ENCODE assay signal across 11 cellular contexts in the genomic region with DNA sequence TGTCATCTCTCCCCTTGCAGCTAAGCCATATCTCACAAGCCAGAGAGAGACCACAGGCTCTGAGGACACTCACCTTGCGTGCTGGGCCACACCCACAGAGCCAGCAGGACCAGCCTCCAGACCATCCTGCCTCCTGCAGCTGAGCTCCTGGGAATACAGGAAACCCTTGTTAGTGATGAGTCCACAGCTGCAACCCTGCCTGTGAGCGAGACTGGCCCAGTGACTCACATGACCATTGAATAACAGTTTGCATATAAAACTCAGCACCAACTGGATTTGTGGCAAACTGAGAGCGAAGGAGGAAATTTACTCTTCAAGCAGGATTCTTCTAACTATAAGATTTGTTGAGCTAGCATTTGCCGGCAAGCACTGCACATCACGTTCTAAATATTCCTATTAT. TPM values are rescaled to one million over a fixed set of nuclear protein-coding genes. Genes with fewer than 3 reads are reported as not detected.
DNase-seq lines count a peak whose midpoint lies in the region; ATAC-seq and TF ChIP-seq lines count a peak whose summit lies in the region.
"Had no signal": no experiment of that assay in that cellular context is flagged by ENCODE, and none has a peak within 500 bp of the region (broad histone marks: within the 10 kb centered on the region; RNA-seq: fewer than 3 reads in every experiment).

No MANE protein-coding gene starts in this region.

- H3K9me3 Mint-ChIP-seq in activated CD4-positive, alpha-beta T cell treated with anti-CD3 and anti-CD28 coated beads for 36 hours (ENCODE audit: low read depth): peaks cover 4% of the 10 kb centered on the region
- H3K9me3 Mint-ChIP-seq: stimulated activated effector memory CD8-positive, alpha-beta T cell treated with anti-CD3 and anti-CD28 coated beads, Interleukin-12 subunit alpha, Interleukin-12 subunit beta, amount 100 ng/mL, for 72 hours had no signal

- no peak overlapping the region for H3K27ac Mint-ChIP-seq in activated CD4-positive, alpha-beta T cell treated with anti-CD3 and anti-CD28 coated beads for 36 hours
- H3K27ac Mint-ChIP-seq: activated naive CD8-positive, alpha-beta T cell treated with anti-CD3 and anti-CD28 coated beads, Interleukin-2, amount 50 U/mL, for 24 hours; stimulated activated effector memory CD8-positive, alpha-beta T cell treated with anti-CD3 and anti-CD28 coated beads, Interleukin-12 subunit alpha, Interleukin-12 subunit beta, amount 100 ng/mL, for 72 hours had no signal

- H3K36me3 ChIP-seq in psoas muscle (ENCODE audit: insufficient read depth in 1 of 2, low read depth in 1 of 2) (no peaks in the 10 kb centered on the region), colonic mucosa (no peaks in the 10 kb centered on the region)

- POLR2A ChIA-PET in activated CD4-positive, alpha-beta T cell treated with anti-CD3 and anti-CD28 coated beads for 36 hours (lab: Charles Lee): no interaction called here

- TF ChIP-seq CTCF in foreskin keratinocyte (conservative IDR thresholded peaks at IDR 0.05) (peak; percentile 38), psoas muscle (IDR thresholded peaks at IDR 0.05) (no peak), colonic mucosa (IDR thresholded peaks at IDR 0.05) (no peak)

- no peaks in the 10 kb centered on the region for H3K36me3 Mint-ChIP-seq in activated CD4-positive, alpha-beta T cell treated with anti-CD3 and anti-CD28 coated beads for 36 hours (ENCODE audit: low read depth)
- H3K36me3 Mint-ChIP-seq: stimulated activated effector memory CD8-positive, alpha-beta T cell treated with anti-CD3 and anti-CD28 coated beads, Interleukin-12 subunit alpha, Interleukin-12 subunit beta, amount 100 ng/mL, for 72 hours had no signal

- H3K27ac ChIP-seq in foreskin keratinocyte: peak overlapping the region; percentile 23
- H3K27ac ChIP-seq in psoas muscle: no peak overlapping the region
- no peak overlapping the region for H3K27ac ChIP-seq in colonic mucosa

- WGBS in psoas muscle, 3 donors: 40 to 46% (median 42%) methylated on average over 5 of the region's 5 CpGs

- peaks cover 18% of the 10 kb centered on the region for H3K4me1 Mint-ChIP-seq in activated CD4-positive, alpha-beta T cell treated with anti-CD3 and anti-CD28 coated beads for 36 hours

- H3K4me1 ChIP-seq in foreskin keratinocyte (peaks cover 9% of the 10 kb centered on the region), psoas muscle (peaks cover 3% of the 10 kb centered on the region), colonic mucosa (no peaks in the 10 kb centered on the region)

- ATAC-seq in SK-N-SH treated with all-trans-retinoic acid at 6 μM for 48 hours (peak; percentile 61), foreskin keratinocyte (peak; percentile 92), psoas muscle (peak in 2 of 4 donors; percentile 45 to 58), GM18498 (IDR thresholded peaks at IDR 0.05; ENCODE audit: unreplicated experiment) (no peak)
- no peak for ATAC-seq in activated CD4-positive, alpha-beta T cell treated with anti-CD3 and anti-CD28 coated beads for 36 hours
- ATAC-seq: activated naive CD8-positive, alpha-beta T cell treated with anti-CD3 and anti-CD28 coated beads, Interleukin-2, amount 50 U/mL, for 24 hours; GM12878; stimulated activated effector memory CD8-positive, alpha-beta T cell treated with anti-CD3 and anti-CD28 coated beads, Interleukin-12 subunit alpha, Interleukin-12 subunit beta, amount 100 ng/mL, for 72 hours had no signal

- H3K9ac ChIP-seq in colonic mucosa (ENCODE audit: low read depth in 2 of 2, low read length in 2 of 2): no peak overlapping the region

- intact Hi-C loops in psoas muscle (cut with DNase I): no loop called here
- intact Hi-C loops in activated CD4-positive, alpha-beta T cell treated with anti-CD3 and anti-CD28 coated beads for 36 hours (cut with DNase I, micrococcal nuclease): no loop called here
- intact Hi-C loops in colonic mucosa (cut with DNase I): no loop called here

- no peaks in the 10 kb centered on the region for H3K27me3 ChIP-seq in foreskin keratinocyte
- H3K27me3 ChIP-seq in psoas muscle (ENCODE audit: insufficient read depth in 3 of 3, low read length in 2 of 3): peaks cover 0 to 39% (median 8%) of the 10 kb centered on the region in 3 donors
- H3K27me3 ChIP-seq in colonic mucosa: peaks cover 8% of the 10 kb centered on the region

- CTCF ChIA-PET in activated CD4-positive, alpha-beta T cell treated with anti-CD3 and anti-CD28 coated beads for 36 hours (lab: Charles Lee): no interaction called here

- H3K9me3 ChIP-seq in psoas muscle (no peaks in the 10 kb centered on the region), colonic mucosa (no peaks in the 10 kb centered on the region)

- peaks cover 47% of the 10 kb centered on the region for H3K27me3 Mint-ChIP-seq in activated CD4-positive, alpha-beta T cell treated with anti-CD3 and anti-CD28 coated beads for 36 hours

- H3K4me3 ChIP-seq in psoas muscle (peak overlapping the region; percentile 25), colonic mucosa (no peak overlapping the region)
- H3K4me3 ChIP-seq: GM12878 had no signal

- H3K4me3 Mint-ChIP-seq in activated CD4-positive, alpha-beta T cell treated with anti-CD3 and anti-CD28 coated beads for 36 hours: no peak overlapping the region
- H3K4me3 Mint-ChIP-seq: activated naive CD8-positive, alpha-beta T cell treated with anti-CD3 and anti-CD28 coated beads, Interleukin-2, amount 50 U/mL, for 24 hours; stimulated activated effector memory CD8-positive, alpha-beta T cell treated with anti-CD3 and anti-CD28 coated beads, Interleukin-12 subunit alpha, Interleukin-12 subunit beta, amount 100 ng/mL, for 72 hours had no signal

- DNase-seq in GM03348 (ENCODE audit: low spot score): peak; percentile 89
- peak; percentile 78 to 90 for DNase-seq in foreskin keratinocyte
- DNase-seq in psoas muscle: no peak
- DNase-seq in NCI-H1105 treated with DMSO at 0.1 percent for 48 hours (lab: John Stamatoyannopoulos, UW): no peak
- DNase-seq in activated CD4-positive, alpha-beta T cell treated with anti-CD3 and anti-CD28 coated beads for 36 hours: no peak
- DNase-seq in colonic mucosa: no peak
- DNase-seq: activated naive CD8-positive, alpha-beta T cell treated with anti-CD3 and anti-CD28 coated beads, Interleukin-2, amount 50 U/mL, for 24 hours had no signal

TF ChIP-seq in SK-N-SH treated with all-trans-retinoic acid at 6 μM for 48 hours, 23 proteins besides CTCF, POLR2A, EP300 and RAD21:
- no peak for TF ChIP-seq ESRRG (CRISPR knock-in tag; IDR thresholded peaks at IDR 0.05)
- TF ChIP-seq PPARA (CRISPR knock-in tag; IDR thresholded peaks at IDR 0.05; ENCODE audit: borderline replicate concordance): no peak
- TF ChIP-seq ISL1 (CRISPR knock-in tag; IDR thresholded peaks at IDR 0.05): no peak
- TF ChIP-seq ZFP30 (CRISPR knock-in tag; IDR thresholded peaks at IDR 0.05): no peak
- no peak for TF ChIP-seq GLIS3 (CRISPR knock-in tag; IDR thresholded peaks at IDR 0.05)
- TF ChIP-seq, protein P1, sequence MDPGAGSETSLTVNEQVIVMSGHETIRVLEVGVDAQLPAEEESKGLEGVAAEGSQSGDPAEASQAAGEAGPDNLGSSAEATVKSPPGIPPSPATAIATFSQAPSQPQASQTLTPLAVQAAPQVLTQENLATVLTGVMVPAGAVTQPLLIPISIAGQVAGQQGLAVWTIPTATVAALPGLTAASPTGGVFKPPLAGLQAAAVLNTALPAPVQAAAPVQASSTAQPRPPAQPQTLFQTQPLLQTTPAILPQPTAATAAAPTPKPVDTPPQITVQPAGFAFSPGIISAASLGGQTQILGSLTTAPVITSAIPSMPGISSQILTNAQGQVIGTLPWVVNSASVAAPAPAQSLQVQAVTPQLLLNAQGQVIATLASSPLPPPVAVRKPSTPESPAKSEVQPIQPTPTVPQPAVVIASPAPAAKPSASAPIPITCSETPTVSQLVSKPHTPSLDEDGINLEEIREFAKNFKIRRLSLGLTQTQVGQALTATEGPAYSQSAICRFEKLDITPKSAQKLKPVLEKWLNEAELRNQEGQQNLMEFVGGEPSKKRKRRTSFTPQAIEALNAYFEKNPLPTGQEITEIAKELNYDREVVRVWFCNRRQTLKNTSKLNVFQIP (CRISPR knock-in tag; IDR thresholded peaks at IDR 0.05; ENCODE audit: borderline replicate concordance, low read depth): no peak
- TF ChIP-seq ZNF70 (CRISPR knock-in tag; IDR thresholded peaks at IDR 0.05): no peak
- TF ChIP-seq, protein P2, sequence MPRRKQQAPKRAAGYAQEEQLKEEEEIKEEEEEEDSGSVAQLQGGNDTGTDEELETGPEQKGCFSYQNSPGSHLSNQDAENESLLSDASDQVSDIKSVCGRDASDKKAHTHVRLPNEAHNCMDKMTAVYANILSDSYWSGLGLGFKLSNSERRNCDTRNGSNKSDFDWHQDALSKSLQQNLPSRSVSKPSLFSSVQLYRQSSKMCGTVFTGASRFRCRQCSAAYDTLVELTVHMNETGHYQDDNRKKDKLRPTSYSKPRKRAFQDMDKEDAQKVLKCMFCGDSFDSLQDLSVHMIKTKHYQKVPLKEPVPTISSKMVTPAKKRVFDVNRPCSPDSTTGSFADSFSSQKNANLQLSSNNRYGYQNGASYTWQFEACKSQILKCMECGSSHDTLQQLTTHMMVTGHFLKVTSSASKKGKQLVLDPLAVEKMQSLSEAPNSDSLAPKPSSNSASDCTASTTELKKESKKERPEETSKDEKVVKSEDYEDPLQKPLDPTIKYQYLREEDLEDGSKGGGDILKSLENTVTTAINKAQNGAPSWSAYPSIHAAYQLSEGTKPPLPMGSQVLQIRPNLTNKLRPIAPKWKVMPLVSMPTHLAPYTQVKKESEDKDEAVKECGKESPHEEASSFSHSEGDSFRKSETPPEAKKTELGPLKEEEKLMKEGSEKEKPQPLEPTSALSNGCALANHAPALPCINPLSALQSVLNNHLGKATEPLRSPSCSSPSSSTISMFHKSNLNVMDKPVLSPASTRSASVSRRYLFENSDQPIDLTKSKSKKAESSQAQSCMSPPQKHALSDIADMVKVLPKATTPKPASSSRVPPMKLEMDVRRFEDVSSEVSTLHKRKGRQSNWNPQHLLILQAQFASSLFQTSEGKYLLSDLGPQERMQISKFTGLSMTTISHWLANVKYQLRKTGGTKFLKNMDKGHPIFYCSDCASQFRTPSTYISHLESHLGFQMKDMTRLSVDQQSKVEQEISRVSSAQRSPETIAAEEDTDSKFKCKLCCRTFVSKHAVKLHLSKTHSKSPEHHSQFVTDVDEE (CRISPR knock-in tag; IDR thresholded peaks at IDR 0.05): no peak
- TF ChIP-seq ZNF8 (CRISPR knock-in tag; IDR thresholded peaks at IDR 0.05): no peak

RNA-seq across cellular contexts. Expression of a gene that starts 3.0 kb away (rescaled TPM):
- total RNA-seq in foreskin keratinocyte (345 and 346 TPM in 2 replicates), psoas muscle (1 to 10 TPM; 1.6 to 9.4 (median 4.0) TPM), colonic mucosa (1 to 10 TPM; 1.9 to 5.3 TPM)
- polyA plus RNA-seq in foreskin keratinocyte (85.3 and 98.3 TPM in 2 replicates), psoas muscle (1 to 10 TPM in 1 of 3 donors, under 1 TPM in 2; 0.49 to 1.3 (median 0.62) TPM)
- not detected for total RNA-seq in activated CD4-positive, alpha-beta T cell treated with anti-CD3 and anti-CD28 coated beads for 36 hours

Comparison
In these comparisons a context has a peak if more than half of its experiments do, and no peak if none do; other contexts are left out.
1. DNase-seq: peak in GM03348 (single experiment) and foreskin keratinocyte (2 of 2); none in psoas muscle (0 of 2), NCI-H1105 treated with DMSO at 0.1 percent for 48 hours (single experiment), activated CD4-positive, alpha-beta T cell treated with anti-CD3 and anti-CD28 coated beads for 36 hours (single experiment) and colonic mucosa (single experiment).
2. ATAC-seq: peak in SK-N-SH treated with all-trans-retinoic acid at 6 μM for 48 hours (single experiment) and foreskin keratinocyte (single experiment); none in activated CD4-positive, alpha-beta T cell treated with anti-CD3 and anti-CD28 coated beads for 36 hours (single experiment) and GM18498 (single experiment).
3. RNA of a gene that starts 3.0 kb away (total RNA-seq): 345 to 346 TPM in foreskin keratinocyte; 1.9 to 5.3 TPM in colonic mucosa, 1.6 to 9.4 TPM in psoas muscle and not detected in activated CD4-positive, alpha-beta T cell treated with anti-CD3 and anti-CD28 coated beads for 36 hours; every median in the first group is over 10 times any median in the second.